In genomic region chr19:21439372-21439771, GRCh38 we compare ENCODE assay signal across 18 cellular contexts. TPM values are rescaled to one million over a fixed set of nuclear protein-coding genes. Genes with fewer than 3 reads are reported as not detected.
DNase-seq lines count a peak whose midpoint lies in the region; ATAC-seq, FAIRE-seq and TF ChIP-seq lines count a peak whose summit lies in the region.
"Had no signal": no experiment of that assay in that cellular context is flagged by ENCODE, and none has a peak within 500 bp of the region (broad histone marks: within the 10 kb centered on the region; RNA-seq: fewer than 3 reads in every experiment).

No MANE protein-coding gene starts in this region.

- no peak overlapping the region for H3K9ac ChIP-seq in HepG2 (ENCODE audit: insufficient read depth, low read depth, low read length)

- H3K9me3 Mint-ChIP-seq in activated CD8-positive, alpha-beta T cell treated with anti-CD3 and anti-CD28 coated beads for 36 hours: peaks cover 13% of the 10 kb centered on the region
- H3K9me3 Mint-ChIP-seq in activated naive CD4-positive, alpha-beta T cell treated with anti-CD3 and anti-CD28 coated beads, Interleukin-2, amount 10 ng/mL, durations not matched to agents 7 days and 5 days: peaks cover 46% of the 10 kb centered on the region

- H4K20me1 ChIP-seq in HepG2 (ENCODE audit: insufficient read depth, low read length): no peaks in the 10 kb centered on the region

- H3K4me1 Mint-ChIP-seq in activated CD8-positive, alpha-beta T cell treated with anti-CD3 and anti-CD28 coated beads for 36 hours (ENCODE audit: low read depth): no peaks in the 10 kb centered on the region
- H3K4me1 Mint-ChIP-seq in activated naive CD4-positive, alpha-beta T cell treated with anti-CD3 and anti-CD28 coated beads, Interleukin-2, amount 10 ng/mL, durations not matched to agents 7 days and 5 days: no peaks in the 10 kb centered on the region
- H3K4me1 Mint-ChIP-seq: activated CD4-positive, alpha-beta T cell treated with anti-CD3 and anti-CD28 coated beads, Interleukin-2, amount 10 ng/mL, durations not matched to agents 24 days and 14 days; naive B cell; T-helper 17 cell had no signal

- no peak overlapping the region for H3K4me3 Mint-ChIP-seq in activated CD8-positive, alpha-beta T cell treated with anti-CD3 and anti-CD28 coated beads for 36 hours
- no peak overlapping the region for H3K4me3 Mint-ChIP-seq in activated naive CD4-positive, alpha-beta T cell treated with anti-CD3 and anti-CD28 coated beads, Interleukin-2, amount 10 ng/mL, durations not matched to agents 7 days and 5 days
- H3K4me3 Mint-ChIP-seq: activated CD4-positive, alpha-beta T cell treated with anti-CD3 and anti-CD28 coated beads, Interleukin-2, amount 10 ng/mL, durations not matched to agents 24 days and 14 days; stimulated activated naive CD8-positive, alpha-beta T cell treated with anti-CD3 and anti-CD28 coated beads, Interleukin-15, Interleukin-2, amounts not matched to agents 100 ng/mL and 50 ng/mL, for 24 hours; T-helper 17 cell had no signal

- no peak for TF ChIP-seq CTCF in HepG2 (CRISPR knock-in tag; IDR thresholded peaks at IDR 0.05)
- no peak for TF ChIP-seq CTCF in right lobe of liver (IDR thresholded peaks at IDR 0.05)
- no peak for TF ChIP-seq CTCF in pancreas (IDR thresholded peaks at IDR 0.05)
- no peak for TF ChIP-seq CTCF in activated CD8-positive, alpha-beta T cell treated with anti-CD3 and anti-CD28 coated beads for 36 hours (IDR thresholded peaks at IDR 0.05)

- H3K27me3 Mint-ChIP-seq in activated CD8-positive, alpha-beta T cell treated with anti-CD3 and anti-CD28 coated beads for 36 hours: no peaks in the 10 kb centered on the region
- no peaks in the 10 kb centered on the region for H3K27me3 Mint-ChIP-seq in activated naive CD4-positive, alpha-beta T cell treated with anti-CD3 and anti-CD28 coated beads, Interleukin-2, amount 10 ng/mL, durations not matched to agents 7 days and 5 days
- H3K27me3 Mint-ChIP-seq: activated CD4-positive, alpha-beta T cell treated with anti-CD3 and anti-CD28 coated beads, Interleukin-2, amount 10 ng/mL, durations not matched to agents 24 days and 14 days; stimulated activated naive CD8-positive, alpha-beta T cell treated with anti-CD3 and anti-CD28 coated beads, Interleukin-15, Interleukin-2, amounts not matched to agents 100 ng/mL and 50 ng/mL, for 24 hours; T-helper 17 cell had no signal

- peak; percentile 62 for ATAC-seq in HepG2
- ATAC-seq in right lobe of liver: no peak
- peak; percentile 70 to 87 (median 79) for ATAC-seq in pancreas
- no peak for ATAC-seq in GM21390 (IDR thresholded peaks at IDR 0.05; ENCODE audit: unreplicated experiment)
- no peak for ATAC-seq in GM19452 (IDR thresholded peaks at IDR 0.05; ENCODE audit: unreplicated experiment)
- ATAC-seq in activated CD8-positive, alpha-beta T cell treated with anti-CD3 and anti-CD28 coated beads for 36 hours: no peak
- ATAC-seq: T-helper 17 cell had no signal

- no peak overlapping the region; a peak in 1 of 6 replicates for H3K4me3 ChIP-seq in HepG2 (replicated peaks in 1 of 3; ENCODE audit: insufficient read depth in 1 of 3, low read depth in 2 of 3, low read length in 3 of 3)
- H3K4me3 ChIP-seq in right lobe of liver: no peak overlapping the region
- H3K4me3 ChIP-seq in pancreas: peak overlapping the region in 2 of 4 donors; percentile 6 to 31

- peak overlapping the region; percentile 24; the same call in 1 of the 2 replicates for H3K4me2 ChIP-seq in HepG2 (ENCODE audit: low read depth, low read length)

- no peaks in the 10 kb centered on the region for H3K79me2 ChIP-seq in HepG2 (ENCODE audit: insufficient read depth, low read length)

- POLR2A ChIA-PET in HepG2 (lab: Yijun Ruan, JAX): no interaction called here
- POLR2A ChIA-PET in activated CD8-positive, alpha-beta T cell treated with anti-CD3 and anti-CD28 coated beads for 36 hours (lab: Charles Lee): no interaction called here

- in situ Hi-C loops in HepG2 (cut with HindIII; ENCODE audit: extremely low pct_ligation_motif_present, low pct_unique_long_range_greater_than_20kb): no loop called here

- peak; percentile 4 for DNase-seq in HepG2 (ENCODE audit: low spot score)
- DNase-seq in right lobe of liver: no peak
- DNase-seq in fibroblast of peridontal ligament (ENCODE audit: extremely low read depth): peak; percentile 16
- DNase-seq in pancreas: peak in 3 of 6 donors; percentile 43 to 53 (median 52)
- no peak for DNase-seq in activated CD8-positive, alpha-beta T cell treated with anti-CD3 and anti-CD28 coated beads for 36 hours
- DNase-seq in activated naive CD4-positive, alpha-beta T cell treated with anti-CD3 and anti-CD28 coated beads, Interleukin-2, amount 10 ng/mL, durations not matched to agents 7 days and 5 days: no peak
- DNase-seq: amygdala, Calu3, MM.1S, naive B cell, NCI-H345, T-helper 17 cell had no signal

- CTCF ChIA-PET in HepG2 (lab: Yijun Ruan, JAX; ENCODE audit: low intra/inter-chr PET ratio, low total read pairs): no interaction called here
- CTCF ChIA-PET in activated CD8-positive, alpha-beta T cell treated with anti-CD3 and anti-CD28 coated beads for 36 hours (lab: Charles Lee): no interaction called here
- CTCF ChIA-PET in activated naive CD4-positive, alpha-beta T cell treated with anti-CD3 and anti-CD28 coated beads, Interleukin-2, amount 10 ng/mL, durations not matched to agents 7 days and 5 days (lab: Charles Lee): no interaction called here

- H3K27ac ChIP-seq in HepG2 (ENCODE audit: extremely low read length, insufficient read depth, low read length) (no peak overlapping the region), right lobe of liver (no peak overlapping the region), pancreas (peak overlapping the region in 3 of 4 donors; percentile 60 to 80 (median 74))

- H3K27me3 ChIP-seq in HepG2 (ENCODE audit: control insufficient read depth in 1 of 2, insufficient read depth in 2 of 2, low read length in 2 of 2) (no peaks in the 10 kb centered on the region), right lobe of liver (no peaks in the 10 kb centered on the region), pancreas (no peaks in the 10 kb centered on the region)

- TF ChIP-seq POLR2A in HepG2 (IDR thresholded peaks at IDR 0.05; ENCODE audit: insufficient read depth in 1 of 2, low read depth in 2 of 2, low read length in 2 of 2) (no peak), right lobe of liver (IDR thresholded peaks at IDR 0.05) (no peak)

- no peak for TF ChIP-seq RAD21 in HepG2 (CRISPR knock-in tag; IDR thresholded peaks at IDR 0.05)

- BruUV-seq in HepG2 (replicated peaks; lab: Mats Ljungman, UMichigan): no TSS peak

- intact Hi-C loops in HepG2 (cut with micrococcal nuclease; ENCODE audit: unreplicated experiment): no loop called here
- intact Hi-C loops in right lobe of liver (cut with DNase I): no loop called here
- intact Hi-C loops in pancreas (cut with DNase I): no loop called here
- intact Hi-C loops in activated CD8-positive, alpha-beta T cell treated with anti-CD3 and anti-CD28 coated beads for 36 hours (cut with micrococcal nuclease): no loop called here

- H3K4me1 ChIP-seq in HepG2 (ENCODE audit: insufficient read depth, low read length) (no peaks in the 10 kb centered on the region), right lobe of liver (no peaks in the 10 kb centered on the region), pancreas (peaks cover 23 to 35% (median 33%) of the 10 kb centered on the region in 3 donors)

- no peak overlapping the region for H2AFZ ChIP-seq in HepG2 (ENCODE audit: low read length)

- no peak overlapping the region for H3K27ac Mint-ChIP-seq in activated CD8-positive, alpha-beta T cell treated with anti-CD3 and anti-CD28 coated beads for 36 hours
- no peak overlapping the region for H3K27ac Mint-ChIP-seq in activated naive CD4-positive, alpha-beta T cell treated with anti-CD3 and anti-CD28 coated beads, Interleukin-2, amount 10 ng/mL, durations not matched to agents 7 days and 5 days
- H3K27ac Mint-ChIP-seq: activated CD4-positive, alpha-beta T cell treated with anti-CD3 and anti-CD28 coated beads, Interleukin-2, amount 10 ng/mL, durations not matched to agents 24 days and 14 days; naive B cell; stimulated activated naive CD8-positive, alpha-beta T cell treated with anti-CD3 and anti-CD28 coated beads, Interleukin-15, Interleukin-2, amounts not matched to agents 100 ng/mL and 50 ng/mL, for 24 hours; T-helper 17 cell had no signal

- no peak for TF ChIP-seq EP300 in HepG2 (IDR thresholded peaks at IDR 0.05; ENCODE audit: low read depth in 2 of 2, low read length in 2 of 2)
- no peak for TF ChIP-seq EP300 in HepG2 (CRISPR knock-in tag; IDR thresholded peaks at IDR 0.05; ENCODE audit: borderline replicate concordance)

- H3K36me3 ChIP-seq in HepG2 (replicated peaks in 1 of 2; ENCODE audit: control insufficient read depth in 1 of 2, insufficient read depth in 2 of 2, low read length in 2 of 2) (no peaks in the 10 kb centered on the region), right lobe of liver (no peaks in the 10 kb centered on the region), pancreas (no peaks in the 10 kb centered on the region)

- H3K9me3 ChIP-seq in HepG2 (ENCODE audit: low read length) (peaks cover 66% of the 10 kb centered on the region), right lobe of liver (peaks cover 0 to 6% (median 0%) of the 10 kb centered on the region in 4 donors), pancreas (no peaks in the 10 kb centered on the region)

- 20% methylated on average over 3 of the region's 3 CpGs for WGBS in HepG2 (ENCODE audit: low lambda C conversion rate)
- WGBS in right lobe of liver (ENCODE audit: insufficient coverage, low coverage, low lambda C conversion rate, missing lambda C conversion rate): 45% methylated on average over 3 of the region's 3 CpGs
- WGBS in pancreas, 2 donors: 5 to 16% methylated on average over 3 of the region's 3 CpGs

- peaks cover 11% of the 10 kb centered on the region for H3K36me3 Mint-ChIP-seq in activated CD8-positive, alpha-beta T cell treated with anti-CD3 and anti-CD28 coated beads for 36 hours (ENCODE audit: low read depth)
- no peaks in the 10 kb centered on the region for H3K36me3 Mint-ChIP-seq in activated naive CD4-positive, alpha-beta T cell treated with anti-CD3 and anti-CD28 coated beads, Interleukin-2, amount 10 ng/mL, durations not matched to agents 7 days and 5 days

- FAIRE-seq in HepG2 (lab: Jason Lieb, UNC): no peak
- no peak for FAIRE-seq in pancreas (lab: Jason Lieb, UNC)
- FAIRE-seq: frontal cortex, keratinocyte had no signal

RNA-seq across cellular contexts. Expression of gene ZNF493, which starts 42.4 kb away (rescaled TPM):
- total RNA-seq in HepG2 (2016; rRNA removed; fragmentation: Illumina TruSeq; extraction: Trizol): 4.1 and 9.0 TPM in 2 replicates
- total RNA-seq in HepG2 (2016; cell fraction: cytosol; rRNA removed; fragmentation: Illumina TruSeq; extraction: Trizol; ENCODE audit: low read depth): 0.91 and 1.6 TPM in 2 replicates
- total RNA-seq in HepG2 (2016; cell fraction: insoluble cytoplasmic fraction; rRNA removed; fragmentation: Illumina TruSeq; extraction: Trizol): 4.4 and 8.7 TPM in 2 replicates
- total RNA-seq in HepG2 (2016; cell fraction: membrane; rRNA removed; fragmentation: Illumina TruSeq; extraction: Trizol): 1.3 and 1.7 TPM in 2 replicates
- 34.3 and 38.7 TPM in 2 replicates for total RNA-seq in HepG2 (2016; cell fraction: nucleus; rRNA removed; fragmentation: Illumina TruSeq; extraction: Trizol)
- polyA plus RNA-seq in HepG2 (2011; rRNA removed): 6.0 and 6.8 TPM in 2 replicates
- 1.9 and 2.3 TPM in 2 replicates for polyA plus RNA-seq in HepG2 (2011; cell fraction: cytosol; rRNA removed)
- 14.3 and 20.8 TPM in 2 replicates for polyA plus RNA-seq in HepG2 (2011; cell fraction: nucleus; rRNA removed)
- polyA plus RNA-seq in HepG2 (2012): 3.3 and 4.7 TPM in 2 replicates
- polyA plus RNA-seq in HepG2 (2016; cell fraction: cytosol; fragmentation: Illumina TruSeq; extraction: Trizol; ENCODE audit: low read depth): 0.14 and 0.25 TPM in 2 replicates
- polyA plus RNA-seq in HepG2 (2016; cell fraction: insoluble cytoplasmic fraction; fragmentation: Illumina TruSeq; extraction: Trizol; ENCODE audit: low read depth): 2.8 and 3.1 TPM in 2 replicates
- polyA plus RNA-seq in HepG2 (2016; cell fraction: membrane; fragmentation: Illumina TruSeq; extraction: Trizol; ENCODE audit: low read depth): 0.50 and 0.56 TPM in 2 replicates
- polyA plus RNA-seq in HepG2 (2016; cell fraction: nucleus; fragmentation: Illumina TruSeq; extraction: Trizol; ENCODE audit: insufficient read depth, low read depth): 20.7 and 23.4 TPM in 2 replicates
- polyA minus RNA-seq in HepG2 (2011; rRNA and poly(A)+ RNA removed; ENCODE audit: low replicate concordance): 19.5 TPM in 1 of 2 replicates, not detected in the other
- 3.1 and 3.6 TPM in 2 replicates for polyA minus RNA-seq in HepG2 (2011; cell fraction: cytosol; rRNA and poly(A)+ RNA removed)
- polyA minus RNA-seq in HepG2 (2011; cell fraction: nucleus; rRNA and poly(A)+ RNA removed): 126 and 140 TPM in 2 replicates
- 1 to 10 TPM; 5.9 to 9.3 (median 6.8) TPM for total RNA-seq in right lobe of liver
- total RNA-seq in pancreas: 10 to 100 TPM in 5 of 6 donors, 1 to 10 TPM in 1; 9.6 to 24.1 (median 14.7) TPM
- 10 to 100 TPM in 1 of 2 donors, 1 to 10 TPM in 1; 9.7 to 10.2 TPM for polyA plus RNA-seq in pancreas
- 10 to 100 TPM; 15.1 to 15.6 TPM for total RNA-seq in activated CD8-positive, alpha-beta T cell treated with anti-CD3 and anti-CD28 coated beads for 36 hours

Comparison
In these comparisons a context has a peak if more than half of its experiments do, and no peak if none do; other contexts are left out.
1. ATAC-seq: peak in HepG2 (single experiment) and pancreas (4 of 4); none in right lobe of liver (0 of 4), GM21390 (single experiment), GM19452 (single experiment) and activated CD8-positive, alpha-beta T cell treated with anti-CD3 and anti-CD28 coated beads for 36 hours (single experiment).
2. DNase-seq: peak in HepG2 (single experiment) and fibroblast of peridontal ligament (single experiment); none in right lobe of liver (0 of 3), activated CD8-positive, alpha-beta T cell treated with anti-CD3 and anti-CD28 coated beads for 36 hours (single experiment) and activated naive CD4-positive, alpha-beta T cell treated with anti-CD3 and anti-CD28 coated beads, Interleukin-2, amount 10 ng/mL, durations not matched to agents 7 days and 5 days (single experiment).
3. H3K27ac ChIP-seq: peak in pancreas (3 of 4); none in HepG2 (single experiment) and right lobe of liver (0 of 3).